Comparison of ENCODE assay signal across 10 cellular contexts in genomic region chr11:47797633-47798032, GRCh38. TPM values are rescaled to one million over a fixed set of nuclear protein-coding genes. Genes with fewer than 3 reads are reported as not detected.
DNase-seq lines count a peak whose midpoint lies in the region; ATAC-seq and TF ChIP-seq lines count a peak whose summit lies in the region.
"Had no signal": no experiment of that assay in that cellular context is flagged by ENCODE, and none has a peak within 500 bp of the region (broad histone marks: within the 10 kb centered on the region; RNA-seq: fewer than 3 reads in every experiment).

No MANE protein-coding gene starts in this region.

- ATAC-seq in GM21390 (IDR thresholded peaks at IDR 0.05; ENCODE audit: unreplicated experiment): no peak

- TF ChIP-seq CTCF in fibroblast of the aortic adventitia (IDR thresholded peaks at IDR 0.05; ENCODE audit: insufficient read depth, low read length): no peak

- no peak overlapping the region for H3K4me3 ChIP-seq in fibroblast of the aortic adventitia (ENCODE audit: low read depth, low read length)
- H3K4me3 ChIP-seq: testis had no signal

- DNase-seq in activated CD4-positive, alpha-beta T cell treated with anti-CD3 and anti-CD28 coated beads for 24 hours (ENCODE audit: low read depth in 2 of 2): peak; percentile 28 to 35
- DNase-seq in activated CD4-positive, alpha-beta T cell treated with anti-CD3 and anti-CD28 coated beads, Interleukin-2, amount 50 U/mL, for 1 hour: no peak
- DNase-seq in activated CD4-positive, alpha-beta T cell treated with anti-CD3 and anti-CD28 coated beads, Interleukin-2, amount 50 U/mL, for 48 hours: peak; percentile 41 to 54
- DNase-seq in fibroblast of the aortic adventitia (ENCODE audit: low read depth): peak; percentile 19
- peak; percentile 18 to 52 for DNase-seq in stimulated activated CD8-positive, alpha-beta memory T cell treated with anti-CD3 and anti-CD28 coated beads, Interleukin-7, amount 100 ng/mL, for 4 hours (ENCODE audit: low read depth in 2 of 2)
- no peak for DNase-seq in SHP77 (lab: John Stamatoyannopoulos, UW)
- no peak for DNase-seq in 8988T
- DNase-seq: cortex of kidney, testis had no signal

RNA-seq across cellular contexts. Expression of gene FNBP4, which starts 30.5 kb away (rescaled TPM):
- total RNA-seq in fibroblast of the aortic adventitia (ENCODE audit: low replicate concordance): 80.2 and 113 TPM in 2 replicates

RNA-seq across cellular contexts. Expression of gene NUP160, which starts 50.5 kb away (rescaled TPM):
- total RNA-seq in fibroblast of the aortic adventitia (ENCODE audit: low replicate concordance): 31.2 and 41.5 TPM in 2 replicates

Comparison
In these comparisons a context has a peak if more than half of its experiments do, and no peak if none do; other contexts are left out.
1. DNase-seq: peak in activated CD4-positive, alpha-beta T cell treated with anti-CD3 and anti-CD28 coated beads for 24 hours (2 of 2), activated CD4-positive, alpha-beta T cell treated with anti-CD3 and anti-CD28 coated beads, Interleukin-2, amount 50 U/mL, for 48 hours (2 of 2), fibroblast of the aortic adventitia (single experiment) and stimulated activated CD8-positive, alpha-beta memory T cell treated with anti-CD3 and anti-CD28 coated beads, Interleukin-7, amount 100 ng/mL, for 4 hours (2 of 2); none in activated CD4-positive, alpha-beta T cell treated with anti-CD3 and anti-CD28 coated beads, Interleukin-2, amount 50 U/mL, for 1 hour (single experiment), SHP77 (0 of 2) and 8988T (single experiment).